In the genomic region with DNA sequence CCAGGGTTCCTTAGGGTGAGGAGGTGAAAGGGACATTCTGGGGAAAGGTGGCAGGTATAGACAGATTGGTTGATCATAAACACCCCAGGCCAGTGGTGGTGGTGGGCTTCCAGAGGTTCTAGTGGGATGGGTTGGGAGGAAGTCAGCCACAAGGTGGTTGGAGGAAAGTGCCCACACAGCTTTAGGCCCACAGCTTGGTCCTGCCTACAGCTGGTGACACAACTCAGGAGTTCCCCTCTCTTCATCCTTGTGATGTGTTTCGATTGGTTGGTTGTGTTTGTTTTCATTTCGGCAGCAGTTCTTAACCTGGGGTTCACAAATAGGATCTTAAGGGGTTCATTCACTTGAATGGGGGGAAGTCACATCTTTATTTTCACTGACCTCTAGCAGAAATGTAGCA, we compare ENCODE assay signal across 1 cellular context.
TF ChIP-seq lines count a peak whose summit lies in the region.

No MANE protein-coding gene starts in this region.

TF ChIP-seq in K562, 482 proteins besides CTCF, POLR2A, EP300 and RAD21 (continued from another document):
- no peak for TF ChIP-seq ZNF431 (CRISPR knock-in tag; IDR thresholded peaks at IDR 0.05)
- no peak for TF ChIP-seq PCBP1 (IDR thresholded peaks at IDR 0.05; ENCODE audit: low read depth, low read length, poor library complexity, severe bottlenecking)
- TF ChIP-seq, protein P1, sequence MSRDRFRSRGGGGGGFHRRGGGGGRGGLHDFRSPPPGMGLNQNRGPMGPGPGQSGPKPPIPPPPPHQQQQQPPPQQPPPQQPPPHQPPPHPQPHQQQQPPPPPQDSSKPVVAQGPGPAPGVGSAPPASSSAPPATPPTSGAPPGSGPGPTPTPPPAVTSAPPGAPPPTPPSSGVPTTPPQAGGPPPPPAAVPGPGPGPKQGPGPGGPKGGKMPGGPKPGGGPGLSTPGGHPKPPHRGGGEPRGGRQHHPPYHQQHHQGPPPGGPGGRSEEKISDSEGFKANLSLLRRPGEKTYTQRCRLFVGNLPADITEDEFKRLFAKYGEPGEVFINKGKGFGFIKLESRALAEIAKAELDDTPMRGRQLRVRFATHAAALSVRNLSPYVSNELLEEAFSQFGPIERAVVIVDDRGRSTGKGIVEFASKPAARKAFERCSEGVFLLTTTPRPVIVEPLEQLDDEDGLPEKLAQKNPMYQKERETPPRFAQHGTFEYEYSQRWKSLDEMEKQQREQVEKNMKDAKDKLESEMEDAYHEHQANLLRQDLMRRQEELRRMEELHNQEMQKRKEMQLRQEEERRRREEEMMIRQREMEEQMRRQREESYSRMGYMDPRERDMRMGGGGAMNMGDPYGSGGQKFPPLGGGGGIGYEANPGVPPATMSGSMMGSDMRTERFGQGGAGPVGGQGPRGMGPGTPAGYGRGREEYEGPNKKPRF (IDR thresholded peaks at IDR 0.05; ENCODE audit: low read depth, low read length) = no peak
- TF ChIP-seq NCOA2 (IDR thresholded peaks at IDR 0.05; ENCODE audit: partially characterized antibody in 2 of 2) = no peak
- TF ChIP-seq SP1 (CRISPR knock-in tag; IDR thresholded peaks at IDR 0.05) = no peak
- TF ChIP-seq, protein P2, sequence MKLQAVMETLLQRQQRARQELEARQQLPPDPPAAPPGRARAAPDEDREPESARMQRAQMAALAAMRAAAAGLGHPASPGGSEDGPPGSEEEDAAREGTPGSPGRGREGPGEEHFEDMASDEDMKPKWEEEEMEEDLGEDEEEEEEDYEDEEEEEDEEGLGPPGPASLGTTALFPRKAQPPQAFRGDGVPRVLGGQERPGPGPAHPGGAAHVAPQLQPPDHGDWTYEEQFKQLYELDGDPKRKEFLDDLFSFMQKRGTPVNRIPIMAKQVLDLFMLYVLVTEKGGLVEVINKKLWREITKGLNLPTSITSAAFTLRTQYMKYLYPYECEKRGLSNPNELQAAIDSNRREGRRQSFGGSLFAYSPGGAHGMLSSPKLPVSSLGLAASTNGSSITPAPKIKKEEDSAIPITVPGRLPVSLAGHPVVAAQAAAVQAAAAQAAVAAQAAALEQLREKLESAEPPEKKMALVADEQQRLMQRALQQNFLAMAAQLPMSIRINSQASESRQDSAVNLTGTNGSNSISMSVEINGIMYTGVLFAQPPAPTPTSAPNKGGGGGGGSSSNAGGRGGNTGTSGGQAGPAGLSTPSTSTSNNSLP (IDR thresholded peaks at IDR 0.05; ENCODE audit: borderline replicate concordance, low read depth, low read length) = no peak
- TF ChIP-seq ZNF140 (CRISPR knock-in tag; IDR thresholded peaks at IDR 0.05) = no peak
